Comparison of ENCODE assay signal across 7 cellular contexts in the genomic region with DNA sequence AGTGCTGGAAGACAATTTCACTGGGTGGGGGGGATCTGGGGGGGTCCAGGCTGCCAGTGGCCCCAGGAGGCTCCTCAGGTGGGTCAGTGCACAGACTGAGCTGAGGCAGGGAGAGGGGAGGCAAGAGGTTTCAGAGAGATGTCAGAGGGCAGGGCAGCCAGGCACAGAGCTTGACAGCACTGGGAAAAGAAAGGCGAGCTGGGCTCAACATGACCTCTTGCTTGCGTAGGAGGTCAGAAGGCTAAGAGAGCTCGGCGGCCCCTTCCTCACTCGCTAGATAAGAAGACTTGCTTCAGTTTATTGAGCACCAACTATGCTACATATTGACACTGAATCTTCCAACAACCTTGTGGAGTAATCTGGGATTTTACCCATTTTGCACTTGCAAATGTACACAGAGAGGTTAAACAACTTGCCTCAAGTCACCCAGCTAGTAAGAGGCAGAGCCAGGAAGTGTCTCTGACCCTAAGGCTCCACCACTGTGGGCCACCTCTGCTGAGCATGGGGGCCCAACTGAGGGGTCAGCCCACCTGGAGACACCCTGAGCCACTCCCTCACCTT. TPM values are rescaled to one million over a fixed set of nuclear protein-coding genes. Genes with fewer than 3 reads are reported as not detected.
DNase-seq lines count a peak whose midpoint lies in the region; ATAC-seq and TF ChIP-seq lines count a peak whose summit lies in the region.
"Had no signal": no experiment of that assay in that cellular context is flagged by ENCODE, and none has a peak within 500 bp of the region (broad histone marks: within the 10 kb centered on the region; RNA-seq: fewer than 3 reads in every experiment).

No MANE protein-coding gene starts in this region.

- H3K4me3 ChIP-seq in AG10803 (ENCODE audit: low read length) (peak overlapping the region; percentile 91), SU-DHL-6 (ENCODE audit: insufficient read depth, low read length, poor library complexity, severe bottlenecking) (no peak overlapping the region), mucosa of descending colon (no peak overlapping the region)

- DNase-seq in AG10803 (ENCODE audit: low read depth) = no peak
- DNase-seq in memory B cell (ENCODE audit: low spot score in 2 of 2) = no peak
- DNase-seq in mucosa of descending colon = no peak
- DNase-seq in HCEC 1CT = no peak
- DNase-seq in G401 (ENCODE audit: low spot score) = no peak
- DNase-seq: NCI-H146 had no signal

- H3K27me3 Mint-ChIP-seq in memory B cell = peaks cover 1% of the 10 kb centered on the region

- H3K9ac ChIP-seq in SU-DHL-6 (ENCODE audit: low read length) = no peak overlapping the region

- peak overlapping the region; percentile 25 for H3K4me3 Mint-ChIP-seq in memory B cell

- peaks cover 5% of the 10 kb centered on the region; the same call in 1 of the 2 replicates for H3F3A ChIP-seq in SU-DHL-6 (ENCODE audit: insufficient read depth)

- H3K9me3 ChIP-seq in SU-DHL-6 (ENCODE audit: insufficient read depth, low read length) = no peaks in the 10 kb centered on the region
- no peaks in the 10 kb centered on the region for H3K9me3 ChIP-seq in mucosa of descending colon

- H4K20me1 ChIP-seq in SU-DHL-6 (ENCODE audit: low read depth, low read length) = no peaks in the 10 kb centered on the region

- TF ChIP-seq CTCF in AG10803 (conservative IDR thresholded peaks at IDR 0.05; ENCODE audit: low read length) (no peak), SU-DHL-6 (IDR thresholded peaks at IDR 0.05; ENCODE audit: insufficient read depth, low read length, poor library complexity, severe bottlenecking) (no peak), mucosa of descending colon (IDR thresholded peaks at IDR 0.05) (no peak)

- H3K36me3 ChIP-seq in SU-DHL-6 (ENCODE audit: low read length) = no peaks in the 10 kb centered on the region
- H3K36me3 ChIP-seq in mucosa of descending colon (ENCODE audit: low read depth) = no peaks in the 10 kb centered on the region

- H3K9me3 Mint-ChIP-seq in memory B cell = no peaks in the 10 kb centered on the region

- peak overlapping the region; percentile 47 for H3K27ac ChIP-seq in SU-DHL-6 (ENCODE audit: low read depth, low read length)

- no peaks in the 10 kb centered on the region for H3K79me2 ChIP-seq in SU-DHL-6 (ENCODE audit: insufficient read depth, low read length)

- H3K4me1 ChIP-seq in mucosa of descending colon (ENCODE audit: low read depth) = peaks cover 34% of the 10 kb centered on the region

- H3K9me2 ChIP-seq in SU-DHL-6 (replicated peaks; ENCODE audit: insufficient read depth, low read length) = no peaks in the 10 kb centered on the region

- in situ Hi-C loops in G401 (cut with HindIII; ENCODE audit: low sequenced_read_pairs) = no loop called here

- no peak overlapping the region for H2AFZ ChIP-seq in SU-DHL-6 (ENCODE audit: low read depth, low read length, severe bottlenecking)

- H3K4me2 ChIP-seq in SU-DHL-6 (ENCODE audit: low read depth, low read length, poor library complexity, severe bottlenecking) = no peak overlapping the region

- H3K27me3 ChIP-seq in SU-DHL-6 (ENCODE audit: low read length) = no peaks in the 10 kb centered on the region

- ATAC-seq in memory B cell (ENCODE audit: low read depth) = no peak
- no peak for ATAC-seq in mucosa of descending colon

- H3K27ac Mint-ChIP-seq in memory B cell = peak overlapping the region; percentile 77

- H3K36me3 Mint-ChIP-seq in memory B cell = peaks cover 18% of the 10 kb centered on the region

- intact Hi-C loops in mucosa of descending colon (cut with DNase I, micrococcal nuclease) = no loop called here

- peaks cover 40% of the 10 kb centered on the region for H3K4me1 Mint-ChIP-seq in memory B cell

RNA-seq across cellular contexts. Expression of a gene that starts 3.5 kb away (rescaled TPM):
- 100 to 1,000 TPM in 1 of 3 donors, 10 to 100 TPM in 2; 12.9 to 333 (median 54.0) TPM for total RNA-seq in mucosa of descending colon
- total RNA-seq in G401 (2014; rRNA removed; shearing (Covaris generic)) = 297 and 299 TPM in 2 replicates

RNA-seq across cellular contexts. Expression of a gene that starts 15.8 kb away (rescaled TPM):
- 10 to 100 TPM in 1 of 3 donors, 1 to 10 TPM in 2; 3.7 to 10.3 (median 8.4) TPM for total RNA-seq in mucosa of descending colon
- total RNA-seq in G401 (2014; rRNA removed; shearing (Covaris generic)) = 0.85 and 6.3 TPM in 2 replicates

RNA-seq across cellular contexts. Expression of a gene that starts 20.4 kb away (rescaled TPM):
- 10 to 100 TPM; 12.1 to 61.8 (median 17.2) TPM for total RNA-seq in mucosa of descending colon
- 295 and 370 TPM in 2 replicates for total RNA-seq in G401 (2014; rRNA removed; shearing (Covaris generic))

RNA-seq across cellular contexts. Expression of a gene that starts 22.9 kb away (rescaled TPM):
- total RNA-seq in mucosa of descending colon = 10 to 100 TPM; 65.3 to 79.2 (median 79.0) TPM
- 96.6 and 166 TPM in 2 replicates for total RNA-seq in G401 (2014; rRNA removed; shearing (Covaris generic))

RNA-seq across cellular contexts. Expression of a gene that starts 47.3 kb away (rescaled TPM):
- 1 to 10 TPM; 1.1 to 1.2 (median 1.2) TPM for total RNA-seq in mucosa of descending colon
- 19.5 and 30.8 TPM in 2 replicates for total RNA-seq in G401 (2014; rRNA removed; shearing (Covaris generic))
